In the genomic region with DNA sequence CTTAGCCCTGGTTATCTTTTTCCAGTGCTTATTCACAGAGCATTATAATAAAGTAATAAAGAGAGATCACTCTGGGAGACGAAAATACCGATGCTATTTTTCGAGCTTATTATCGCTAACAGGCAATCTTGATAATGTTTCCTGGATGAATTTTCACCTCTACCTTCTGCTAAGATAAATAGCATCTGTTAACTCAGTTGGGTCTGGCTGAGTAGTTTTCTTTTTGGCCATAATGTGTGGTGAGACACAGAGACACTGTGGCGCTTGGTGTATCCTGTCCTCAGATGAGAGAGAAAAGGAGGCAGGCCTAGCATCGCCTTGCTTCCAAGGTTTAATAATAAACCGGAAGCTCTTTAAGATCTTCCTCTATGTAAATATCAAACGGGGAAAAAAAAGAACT, we compare ENCODE assay signal across 8 cellular contexts. TPM values are rescaled to one million over a fixed set of nuclear protein-coding genes. Genes with fewer than 3 reads are reported as not detected.
"Had no signal": no experiment of that assay in that cellular context is flagged by ENCODE, and none has a peak within 500 bp of the region (broad histone marks: within the 10 kb centered on the region; RNA-seq: fewer than 3 reads in every experiment).

No MANE protein-coding gene starts in this region.

- H3K27ac ChIP-seq: GM23248 had no signal

- DNase-seq: GM23248, GOT3, H7, HCEC 1CT, IMR-90, KG1 had no signal

- H2AFZ ChIP-seq: GM23248 had no signal

- H3K9ac ChIP-seq: GM23248 had no signal

- H3K4me3 ChIP-seq: GM23248, K562 had no signal

RNA-seq across cellular contexts. Expression of a gene that starts 46.2 kb away (rescaled TPM):
- total RNA-seq: GM23248, HT-29, IMR-90 had no signal
- polyA plus RNA-seq: GM23248, IMR-90 had no signal
